Comparison of ENCODE assay signal across 10 cellular contexts in genomic region chr7:415646-416525, GRCh38.
"Had no signal": no experiment of that assay in that cellular context is flagged by ENCODE, and none has a peak within 500 bp of the region (broad histone marks: within the 10 kb centered on the region; RNA-seq: fewer than 3 reads in every experiment).

No MANE protein-coding gene starts in this region.

- H3K36me3 Mint-ChIP-seq: activated CD4-positive, alpha-beta memory T cell treated with anti-CD3 and anti-CD28 coated beads for 36 hours had no signal

- DNase-seq: activated CD4-positive, alpha-beta memory T cell treated with anti-CD3 and anti-CD28 coated beads for 36 hours; activated gamma-delta T cell treated with Interleukin-2 at 50 U/mL for 16 hours; activated naive CD8-positive, alpha-beta T cell treated with anti-CD3 and anti-CD28 coated beads, Interleukin-2, amount 50 U/mL, for 24 hours; activated T-cell treated with anti-CD3 and anti-CD28 coated beads, Interleukin-2, amount 50 U/mL, for 72 hours; foreskin melanocyte; mesendoderm; stimulated activated CD4-positive, alpha-beta T cell treated with anti-CD3 and anti-CD28 coated beads, Interleukin-2, amount 100 ng/mL, for 48 hours; stimulated activated naive CD8-positive, alpha-beta T cell treated with anti-CD3 and anti-CD28 coated beads, Interleukin-15, amount 100 ng/mL, for 72 hours had no signal

- H3K4me3 Mint-ChIP-seq: activated CD4-positive, alpha-beta memory T cell treated with anti-CD3 and anti-CD28 coated beads for 36 hours; activated naive CD8-positive, alpha-beta T cell treated with anti-CD3 and anti-CD28 coated beads, Interleukin-2, amount 50 U/mL, for 24 hours; activated T-cell treated with anti-CD3 and anti-CD28 coated beads, Interleukin-2, amount 50 U/mL, for 72 hours; stimulated activated naive CD8-positive, alpha-beta T cell treated with anti-CD3 and anti-CD28 coated beads, Interleukin-15, amount 100 ng/mL, for 72 hours had no signal

- ATAC-seq: activated CD4-positive, CD25-positive, alpha-beta regulatory T cell treated with anti-CD3 and anti-CD28 coated beads, Interleukin-2, amount 50 U/mL, for 24 hours; activated naive CD8-positive, alpha-beta T cell treated with anti-CD3 and anti-CD28 coated beads, Interleukin-2, amount 50 U/mL, for 24 hours; activated T-cell treated with anti-CD3 and anti-CD28 coated beads, Interleukin-2, amount 50 U/mL, for 72 hours; left lobe of liver had no signal

- H3K4me1 Mint-ChIP-seq: activated naive CD8-positive, alpha-beta T cell treated with anti-CD3 and anti-CD28 coated beads, Interleukin-2, amount 50 U/mL, for 24 hours had no signal

- H3K27ac Mint-ChIP-seq: activated CD4-positive, alpha-beta memory T cell treated with anti-CD3 and anti-CD28 coated beads for 36 hours; activated naive CD8-positive, alpha-beta T cell treated with anti-CD3 and anti-CD28 coated beads, Interleukin-2, amount 50 U/mL, for 24 hours; activated T-cell treated with anti-CD3 and anti-CD28 coated beads, Interleukin-2, amount 50 U/mL, for 72 hours had no signal

- H3K27me3 Mint-ChIP-seq: activated CD4-positive, alpha-beta memory T cell treated with anti-CD3 and anti-CD28 coated beads for 36 hours; activated naive CD8-positive, alpha-beta T cell treated with anti-CD3 and anti-CD28 coated beads, Interleukin-2, amount 50 U/mL, for 24 hours; stimulated activated naive CD8-positive, alpha-beta T cell treated with anti-CD3 and anti-CD28 coated beads, Interleukin-15, amount 100 ng/mL, for 72 hours had no signal
